In genomic region chr10:29619273-29619672, GRCh38 we compare ENCODE assay signal across 1 cellular context.
TF ChIP-seq lines count a peak whose summit lies in the region.

No MANE protein-coding gene starts in this region.

TF ChIP-seq in WTC11, 78 proteins besides CTCF, POLR2A, EP300 and RAD21 (continued from another document):
- TF ChIP-seq ZSCAN18 (CRISPR knock-in tag; IDR thresholded peaks at IDR 0.05): no peak
- TF ChIP-seq ZNF425 (CRISPR knock-in tag; conservative IDR thresholded peaks at IDR 0.05): no peak
- no peak for TF ChIP-seq ZNF532 (CRISPR knock-in tag; IDR thresholded peaks at IDR 0.05; ENCODE audit: borderline replicate concordance)
- no peak for TF ChIP-seq ZNF219 (CRISPR knock-in tag; IDR thresholded peaks at IDR 0.05; ENCODE audit: borderline replicate concordance)
- no peak for TF ChIP-seq FOXP4 (CRISPR knock-in tag; IDR thresholded peaks at IDR 0.05)
- TF ChIP-seq ATF2 (CRISPR knock-in tag; IDR thresholded peaks at IDR 0.05; ENCODE audit: borderline replicate concordance, low read depth): no peak
